7 cellular contexts compared by ENCODE assay signal in genomic region chr10:58511765-58512469, GRCh38. TPM values are rescaled to one million over a fixed set of nuclear protein-coding genes. Genes with fewer than 3 reads are reported as not detected.
A peak's percentile ranks its signal among the peaks of the same experiment; 100 is the strongest.
DNase-seq lines count a peak whose midpoint lies in the region; ATAC-seq, FAIRE-seq and TF ChIP-seq lines count a peak whose summit lies in the region.

No MANE protein-coding gene starts in this region.

- H3K27me3 Mint-ChIP-seq in stimulated activated naive CD8-positive, alpha-beta T cell treated with anti-CD3 and anti-CD28 coated beads, Interleukin-15, Interleukin-2, amounts not matched to agents 100 ng/mL and 50 ng/mL, for 24 hours: peaks cover 34% of the 10 kb centered on the region

- H4K20me1 ChIP-seq in keratinocyte (ENCODE audit: control insufficient read depth, extremely low read depth, insufficient read depth, low read length): no peaks in the 10 kb centered on the region
- no peaks in the 10 kb centered on the region for H4K20me1 ChIP-seq in Karpas-422 (ENCODE audit: insufficient read depth, low read depth, low read length)

- H3K4me3 ChIP-seq in HUES48 (ENCODE audit: low read depth, low read length) (peak overlapping the region; percentile 80), astrocyte of the cerebellum (ENCODE audit: low read depth, low read length) (peak overlapping the region; percentile 75), keratinocyte (ENCODE audit: control insufficient read depth in 2 of 3, extremely low read depth in 1 of 3, insufficient read depth in 2 of 3, low read depth in 1 of 3, low read length in 3 of 3) (peak overlapping the region; percentile 13 to 77 (median 67)), Karpas-422 (ENCODE audit: low read length) (no peak overlapping the region)

- H3K9me3 ChIP-seq in HUES48 (ENCODE audit: control insufficient read depth, insufficient read depth, low read length): no peaks in the 10 kb centered on the region
- no peaks in the 10 kb centered on the region for H3K9me3 ChIP-seq in keratinocyte (ENCODE audit: control insufficient read depth, low read depth, low read length)
- H3K9me3 ChIP-seq in Karpas-422 (ENCODE audit: low read length): no peaks in the 10 kb centered on the region

- H3K36me3 ChIP-seq in HUES48 (ENCODE audit: control insufficient read depth, insufficient read depth, low read length) (no peaks in the 10 kb centered on the region), keratinocyte (ENCODE audit: control insufficient read depth in 2 of 2, extremely low read depth in 1 of 2, insufficient read depth in 2 of 2, low read length in 2 of 2) (no peaks in the 10 kb centered on the region), Karpas-422 (ENCODE audit: insufficient read depth, low read length) (no peaks in the 10 kb centered on the region)

- peak overlapping the region; percentile 97 for H3K4me2 ChIP-seq in keratinocyte (ENCODE audit: control insufficient read depth, extremely low read depth, insufficient read depth, low read depth, low read length)
- H3K4me2 ChIP-seq in Karpas-422 (ENCODE audit: low read depth, low read length, poor library complexity, severe bottlenecking): no peak overlapping the region

- in situ Hi-C loops in astrocyte of the cerebellum (cut with HindIII; ENCODE audit: low sequenced_read_pairs): no loop called here

- FAIRE-seq in keratinocyte (lab: Jason Lieb, UNC): no peak

- H3K27me3 ChIP-seq in HUES48 (ENCODE audit: control insufficient read depth, insufficient read depth, low read length) (peaks cover 49% of the 10 kb centered on the region), keratinocyte (ENCODE audit: control insufficient read depth, extremely low read depth, insufficient read depth, low read length) (peaks cover 23% of the 10 kb centered on the region), Karpas-422 (ENCODE audit: low read length) (no peaks in the 10 kb centered on the region)

- H3K27ac ChIP-seq in HUES48 (ENCODE audit: low read depth, low read length) (no peak overlapping the region), keratinocyte (ENCODE audit: control insufficient read depth, insufficient read depth, low read length) (no peak overlapping the region), Karpas-422 (ENCODE audit: low read length) (no peak overlapping the region)

- H3K9ac ChIP-seq in HUES48 (ENCODE audit: low read depth, low read length) (no peak overlapping the region), keratinocyte (ENCODE audit: control insufficient read depth, extremely low read depth, insufficient read depth, low read length) (peak overlapping the region; percentile 41), Karpas-422 (ENCODE audit: low read length) (no peak overlapping the region)

- H2AFZ ChIP-seq in keratinocyte (ENCODE audit: control insufficient read depth, low read length) (peak overlapping the region; percentile 98), Karpas-422 (ENCODE audit: low read length) (no peak overlapping the region)

- H3K9me3 Mint-ChIP-seq in stimulated activated naive CD8-positive, alpha-beta T cell treated with anti-CD3 and anti-CD28 coated beads, Interleukin-15, Interleukin-2, amounts not matched to agents 100 ng/mL and 50 ng/mL, for 24 hours: no peaks in the 10 kb centered on the region

- H3K4me1 Mint-ChIP-seq in stimulated activated naive CD8-positive, alpha-beta T cell treated with anti-CD3 and anti-CD28 coated beads, Interleukin-15, Interleukin-2, amounts not matched to agents 100 ng/mL and 50 ng/mL, for 24 hours (ENCODE audit: low read depth): peaks cover 12% of the 10 kb centered on the region

- DNase-seq in astrocyte of the cerebellum (ENCODE audit: low read depth): no peak
- no peak for DNase-seq in keratinocyte (ENCODE audit: low read depth, low spot score)
- no peak for DNase-seq in Karpas-422
- no peak for DNase-seq in GOT3 (lab: John Stamatoyannopoulos, UW)

- H3K4me3 Mint-ChIP-seq in stimulated activated naive CD8-positive, alpha-beta T cell treated with anti-CD3 and anti-CD28 coated beads, Interleukin-15, Interleukin-2, amounts not matched to agents 100 ng/mL and 50 ng/mL, for 24 hours: peak overlapping the region; percentile 79

- H3K4me1 ChIP-seq in HUES48 (ENCODE audit: control insufficient read depth, insufficient read depth, low read length) (peaks cover 7% of the 10 kb centered on the region; the same call in 1 of the 2 replicates), keratinocyte (ENCODE audit: control insufficient read depth, extremely low read depth, insufficient read depth, low read length) (peaks cover 13% of the 10 kb centered on the region), Karpas-422 (ENCODE audit: low read length) (no peaks in the 10 kb centered on the region)

- H3K79me2 ChIP-seq in keratinocyte (ENCODE audit: control insufficient read depth, insufficient read depth, low read length) (peaks cover 23% of the 10 kb centered on the region), Karpas-422 (ENCODE audit: low read length) (no peaks in the 10 kb centered on the region)

- no peaks in the 10 kb centered on the region for H3K36me3 Mint-ChIP-seq in stimulated activated naive CD8-positive, alpha-beta T cell treated with anti-CD3 and anti-CD28 coated beads, Interleukin-15, Interleukin-2, amounts not matched to agents 100 ng/mL and 50 ng/mL, for 24 hours (ENCODE audit: low read depth)

- dilution Hi-C loops in keratinocyte (cut with MboI; ENCODE audit: extremely low pct_ligation_motif_present, low sequenced_read_pairs): no loop called here

- no peak overlapping the region for H3K27ac Mint-ChIP-seq in stimulated activated naive CD8-positive, alpha-beta T cell treated with anti-CD3 and anti-CD28 coated beads, Interleukin-15, Interleukin-2, amounts not matched to agents 100 ng/mL and 50 ng/mL, for 24 hours

- H3K9me2 ChIP-seq in Karpas-422 (replicated peaks; ENCODE audit: insufficient read depth, low read length): no peaks in the 10 kb centered on the region

- TF ChIP-seq CTCF in astrocyte of the cerebellum (IDR thresholded peaks at IDR 0.05; ENCODE audit: low read depth, low read length, missing control alignments) (no peak), keratinocyte (optimal IDR thresholded peaks at IDR 0.05 in 1 of 3, IDR thresholded peaks at IDR 0.05 in 1 of 3, conservative IDR thresholded peaks at IDR 0.05 in 1 of 3; ENCODE audit: extremely low read depth in 1 of 3, insufficient read depth in 2 of 3, low read length in 3 of 3) (no peak)

- no peaks in the 10 kb centered on the region for H3K9me1 ChIP-seq in keratinocyte (ENCODE audit: control insufficient read depth, extremely low read depth, insufficient read depth, low read length)

- no peak for ATAC-seq in GM19397 (IDR thresholded peaks at IDR 0.05; ENCODE audit: unreplicated experiment)

RNA-seq across cellular contexts. Expression of gene BICC1, which starts 0.8 kb away (rescaled TPM):
- 3.1 to 4.2 TPM (median 3.8 TPM) in 3 replicates for polyA plus RNA-seq in keratinocyte
- 1.0 TPM for polyA plus RNA-seq in keratinocyte (2011; ENCODE audit: low read depth)
- polyA plus RNA-seq in keratinocyte (2011; cell fraction: cytosol; rRNA removed): 3.5 and 4.4 TPM in 2 replicates
- 7.9 TPM in 2 replicates for polyA plus RNA-seq in keratinocyte (2011; cell fraction: nucleus; rRNA removed)
- polyA plus RNA-seq in keratinocyte (2012; ENCODE audit: low replicate concordance): 1.6 and 5.8 TPM in 2 replicates
- polyA minus RNA-seq in keratinocyte: 14.7 to 27.4 TPM (median 19.1 TPM) in 3 replicates
- 10.2 TPM for polyA minus RNA-seq in keratinocyte (2011; cell fraction: cytosol; rRNA and poly(A)+ RNA removed)
- polyA minus RNA-seq in keratinocyte (2011; cell fraction: nucleus; rRNA and poly(A)+ RNA removed): 16.2 and 37.1 TPM in 2 replicates
- not detected in 2 replicates for total RNA-seq in Karpas-422 (2014; rRNA removed; shearing (Covaris generic); ENCODE audit: low replicate concordance)
